ENCODE assay signal across 1 cellular context in genomic region chr2:147679664-147680502, GRCh38.
TF ChIP-seq lines count a peak whose summit lies in the region.

No MANE protein-coding gene starts in this region.

TF ChIP-seq in H1, 55 proteins besides CTCF, POLR2A, EP300 and RAD21 (continued from another document):
- TF ChIP-seq CBX8 (IDR thresholded peaks at IDR 0.05; ENCODE audit: borderline replicate concordance, low read depth, low read length): no peak
- no peak for TF ChIP-seq TAF1 (IDR thresholded peaks at IDR 0.05; ENCODE audit: low read depth, low read length)
- no peak for TF ChIP-seq TEAD4 (IDR thresholded peaks at IDR 0.05; ENCODE audit: low read depth, low read length)
- no peak for TF ChIP-seq POU5F1 (IDR thresholded peaks at IDR 0.05; ENCODE audit: low read depth, low read length)
- no peak for TF ChIP-seq GABPA (IDR thresholded peaks at IDR 0.05; ENCODE audit: borderline replicate concordance, insufficient read depth, low read length)
- no peak for TF ChIP-seq SIRT6 (IDR thresholded peaks at IDR 0.05; ENCODE audit: low read length)
- no peak for TF ChIP-seq SIN3A (conservative IDR thresholded peaks at IDR 0.05 in 1 of 2, IDR thresholded peaks at IDR 0.05 in 1 of 2; ENCODE audit: low read depth in 1 of 2, low read length in 2 of 2)
- TF ChIP-seq SUZ12 (IDR thresholded peaks at IDR 0.05; ENCODE audit: low read length): no peak
- no peak for TF ChIP-seq CBX5 (IDR thresholded peaks at IDR 0.05; ENCODE audit: low read depth, low read length)
- no peak for TF ChIP-seq GTF2F1 (IDR thresholded peaks at IDR 0.05; ENCODE audit: borderline replicate concordance, low read depth, low read length)
- no peak for TF ChIP-seq CHD2 (IDR thresholded peaks at IDR 0.05; ENCODE audit: low read length)
